In the genomic region with DNA sequence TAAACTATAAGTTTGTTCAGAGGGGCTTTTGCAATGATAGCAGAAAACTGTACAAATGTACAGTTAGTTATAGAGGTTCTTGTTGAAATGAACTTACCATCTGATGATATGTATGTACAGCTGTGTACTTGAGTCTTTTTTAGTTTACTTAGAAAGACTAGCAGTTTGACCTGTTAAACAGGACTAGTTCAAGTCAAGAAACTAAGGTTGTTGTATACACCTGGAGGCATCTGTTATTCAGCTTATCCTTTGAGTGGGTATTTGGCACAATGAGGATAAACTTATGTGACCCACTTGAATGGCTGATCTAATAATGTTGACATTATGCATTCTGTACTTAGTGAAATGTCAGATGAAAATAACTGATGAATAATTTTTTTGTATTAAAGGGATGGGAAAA, we compare ENCODE assay signal across 20 cellular contexts. TPM values are rescaled to one million over a fixed set of nuclear protein-coding genes. Genes with fewer than 3 reads are reported as not detected.
DNase-seq lines count a peak whose midpoint lies in the region; ATAC-seq and TF ChIP-seq lines count a peak whose summit lies in the region.
"Had no signal": no experiment of that assay in that cellular context is flagged by ENCODE, and none has a peak within 500 bp of the region (broad histone marks: within the 10 kb centered on the region; RNA-seq: fewer than 3 reads in every experiment).

No MANE protein-coding gene starts in this region.

- H3K27ac ChIP-seq in cardiac muscle cell (peak overlapping the region; percentile 38), right atrium auricular region (no peak overlapping the region), hepatocyte (peak overlapping the region; percentile 80)
- H3K27ac ChIP-seq: SJCRH30 had no signal

- no peak overlapping the region for H3K4me2 ChIP-seq in hepatocyte
- H3K4me2 ChIP-seq: GM23338 had no signal

- H3K27me3 Mint-ChIP-seq in activated T-cell treated with anti-CD3 and anti-CD28 coated beads, Interleukin-2, amount 50 U/mL, for 4 hours (ENCODE audit: low read depth): no peaks in the 10 kb centered on the region
- H3K27me3 Mint-ChIP-seq: CD4-positive, CD25-positive, alpha-beta regulatory T cell; IgD-negative memory B cell had no signal

- no peaks in the 10 kb centered on the region for H3K27me3 ChIP-seq in cardiac muscle cell
- no peaks in the 10 kb centered on the region for H3K27me3 ChIP-seq in right atrium auricular region
- no peaks in the 10 kb centered on the region for H3K27me3 ChIP-seq in hepatocyte
- H3K27me3 ChIP-seq: SJCRH30 had no signal

- no peaks in the 10 kb centered on the region for H3K9me2 ChIP-seq in hepatocyte (replicated peaks; ENCODE audit: insufficient read depth)

- H3K4me3 ChIP-seq in cardiac muscle cell (no peak overlapping the region), right atrium auricular region (no peak overlapping the region), LNCaP clone FGC (ENCODE audit: low read depth, low read length) (no peak overlapping the region), hepatocyte (no peak overlapping the region)
- H3K4me3 ChIP-seq: GM23338, HAP-1, SJCRH30 had no signal

- H3K79me2 ChIP-seq in hepatocyte: peaks cover 52% of the 10 kb centered on the region

- ATAC-seq in GM21447 (IDR thresholded peaks at IDR 0.05; ENCODE audit: unreplicated experiment): no peak
- no peak for ATAC-seq in activated T-cell treated with anti-CD3 and anti-CD28 coated beads, Interleukin-2, amount 50 U/mL, for 4 hours
- ATAC-seq: GM23338 had no signal

- H3K9me3 ChIP-seq in cardiac muscle cell (ENCODE audit: low read depth) (no peaks in the 10 kb centered on the region), right atrium auricular region (no peaks in the 10 kb centered on the region), hepatocyte (ENCODE audit: low read depth) (no peaks in the 10 kb centered on the region)
- H3K9me3 ChIP-seq: HAP-1, SJCRH30 had no signal

- no peak for DNase-seq in cardiac muscle cell (ENCODE audit: low read depth in 1 of 2, low spot score in 1 of 2)
- DNase-seq in right atrium auricular region (ENCODE audit: low spot score): no peak
- peak; percentile 40 for DNase-seq in LNCaP clone FGC (ENCODE audit: low read depth)
- no peak for DNase-seq in hepatocyte (ENCODE audit: low spot score)
- no peak for DNase-seq in AG08395 (ENCODE audit: low spot score)
- DNase-seq in activated T-cell treated with anti-CD3 and anti-CD28 coated beads, Interleukin-2, amount 50 U/mL, for 4 hours: no peak
- DNase-seq: CD4-positive, CD25-positive, alpha-beta regulatory T cell; COR-L47; DMS 273 treated with DMSO at 0.1 percent for 48 hours; Karpas-422; NCI-H1417 treated with DMSO at 0.1 percent for 48 hours; NCI-H187; NCI-H446; NCI-H748 treated with DMSO at 0.1 percent for 48 hours; OCI-M1; SJCRH30 had no signal

- H3K36me3 ChIP-seq in cardiac muscle cell: peaks cover 17% of the 10 kb centered on the region
- H3K36me3 ChIP-seq in right atrium auricular region: peaks cover 36% of the 10 kb centered on the region
- H3K36me3 ChIP-seq in hepatocyte (replicated peaks; ENCODE audit: insufficient read depth, low read depth): peaks cover 3% of the 10 kb centered on the region

- H3K4me1 Mint-ChIP-seq in activated T-cell treated with anti-CD3 and anti-CD28 coated beads, Interleukin-2, amount 50 U/mL, for 4 hours (ENCODE audit: low read depth): peaks cover 10% of the 10 kb centered on the region
- H3K4me1 Mint-ChIP-seq: GM23338 had no signal

- H4K20me1 ChIP-seq in hepatocyte (ENCODE audit: insufficient read depth, poor library complexity, severe bottlenecking): peaks cover 34% of the 10 kb centered on the region

- no peaks in the 10 kb centered on the region for H3K9me3 Mint-ChIP-seq in activated T-cell treated with anti-CD3 and anti-CD28 coated beads, Interleukin-2, amount 50 U/mL, for 4 hours
- H3K9me3 Mint-ChIP-seq: CD4-positive, CD25-positive, alpha-beta regulatory T cell; GM23338; IgD-negative memory B cell had no signal

- H3K4me1 ChIP-seq in cardiac muscle cell (ENCODE audit: low read depth) (peaks cover 31% of the 10 kb centered on the region), right atrium auricular region (peaks cover 0 to 40% of the 10 kb centered on the region in 2 donors), hepatocyte (ENCODE audit: insufficient read depth) (peaks cover 58% of the 10 kb centered on the region)

- no peak for TF ChIP-seq CTCF in cardiac muscle cell (IDR thresholded peaks at IDR 0.05; ENCODE audit: low read depth, low read length)
- no peak for TF ChIP-seq CTCF in right atrium auricular region (IDR thresholded peaks at IDR 0.05)
- TF ChIP-seq CTCF in LNCaP clone FGC (IDR thresholded peaks at IDR 0.05; ENCODE audit: control insufficient read depth, extremely low read depth, insufficient read depth): no peak
- TF ChIP-seq CTCF in hepatocyte (IDR thresholded peaks at IDR 0.05; ENCODE audit: poor library complexity): no peak

- H3K4me3 Mint-ChIP-seq in activated T-cell treated with anti-CD3 and anti-CD28 coated beads, Interleukin-2, amount 50 U/mL, for 4 hours: no peak overlapping the region
- H3K4me3 Mint-ChIP-seq: CD4-positive, CD25-positive, alpha-beta regulatory T cell; GM23338 had no signal

- no peak overlapping the region for H2AFZ ChIP-seq in hepatocyte
- H2AFZ ChIP-seq: GM23338 had no signal

- peaks cover 21% of the 10 kb centered on the region for H3K36me3 Mint-ChIP-seq in activated T-cell treated with anti-CD3 and anti-CD28 coated beads, Interleukin-2, amount 50 U/mL, for 4 hours (ENCODE audit: insufficient read depth)

RNA-seq across cellular contexts. Expression of a gene that starts 13.4 kb away (rescaled TPM):
- 32.0 and 52.0 TPM in 2 replicates for total RNA-seq in cardiac muscle cell
- polyA plus RNA-seq in cardiac muscle cell: 66.1 and 84.8 TPM in 2 replicates
- total RNA-seq in right atrium auricular region: 10 to 100 TPM; 18.2 to 26.8 TPM
- total RNA-seq in hepatocyte: 16.4 and 20.6 TPM in 2 replicates
- 16.7 and 18.6 TPM in 2 replicates for polyA plus RNA-seq in hepatocyte
- total RNA-seq in activated T-cell treated with anti-CD3 and anti-CD28 coated beads, Interleukin-2, amount 50 U/mL, for 4 hours: 1 to 10 TPM; 3.5 to 4.1 (median 3.8) TPM

RNA-seq across cellular contexts. Expression of a gene that starts 17.8 kb away (rescaled TPM):
- 68.1 and 87.4 TPM in 2 replicates for total RNA-seq in cardiac muscle cell
- 77.8 and 86.3 TPM in 2 replicates for polyA plus RNA-seq in cardiac muscle cell
- total RNA-seq in right atrium auricular region: 10 to 100 TPM; 46.4 to 59.7 TPM
- total RNA-seq in hepatocyte: 128 and 132 TPM in 2 replicates
- 70.0 and 73.1 TPM in 2 replicates for polyA plus RNA-seq in hepatocyte
- total RNA-seq in activated T-cell treated with anti-CD3 and anti-CD28 coated beads, Interleukin-2, amount 50 U/mL, for 4 hours: 10 to 100 TPM; 13.5 to 16.2 (median 16.1) TPM

Comparison
In these comparisons a context has a peak if more than half of its experiments do, and no peak if none do; other contexts are left out.
1. H3K27ac ChIP-seq: peak in cardiac muscle cell (single experiment) and hepatocyte (single experiment); none in right atrium auricular region (0 of 2).